28 cellular contexts compared by ENCODE assay signal in the genomic region with DNA sequence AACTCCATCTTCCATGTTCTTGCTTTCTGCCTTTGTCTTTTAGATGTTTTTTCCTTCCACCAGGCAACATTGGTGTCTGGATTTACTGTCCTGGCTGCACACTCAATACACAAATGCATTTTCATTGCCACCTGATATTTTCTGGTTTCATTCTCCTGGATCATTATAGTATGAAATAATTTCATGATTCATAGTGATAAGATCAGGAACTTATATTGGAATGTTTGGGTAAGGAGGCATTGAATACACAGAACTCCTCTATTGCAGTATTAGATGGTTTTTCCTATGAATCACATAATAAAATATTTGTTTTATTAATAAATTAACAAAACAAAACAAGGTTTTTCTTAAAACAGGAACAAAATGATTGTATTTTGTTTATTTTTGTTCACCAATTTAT.
"Had no signal": no experiment of that assay in that cellular context is flagged by ENCODE, and none has a peak within 500 bp of the region (broad histone marks: within the 10 kb centered on the region; RNA-seq: fewer than 3 reads in every experiment).

No MANE protein-coding gene starts in this region.

- H3K9me3 ChIP-seq: colonic mucosa, esophagus muscularis mucosa, esophagus squamous epithelium, gastrocnemius medialis, gastroesophageal sphincter, heart left ventricle had no signal

- FAIRE-seq: colon, endometrium, endothelial cell of umbilical vein, frontal cortex had no signal

- H3K27ac ChIP-seq: colonic mucosa, coronary artery, dorsolateral prefrontal cortex, epithelial cell of prostate, esophagus muscularis mucosa, esophagus squamous epithelium, foreskin keratinocyte, gastrocnemius medialis, gastroesophageal sphincter, heart left ventricle, heart right ventricle had no signal

- ATAC-seq: effector memory CD8-positive, alpha-beta T cell; esophagus mucosa; foreskin keratinocyte; gastrocnemius medialis; gastroesophageal sphincter; heart left ventricle; heart right ventricle had no signal

- H3K36me3 ChIP-seq: colonic mucosa, esophagus muscularis mucosa, esophagus squamous epithelium, gastrocnemius medialis, gastroesophageal sphincter, heart left ventricle, heart right ventricle had no signal

- H3K27me3 ChIP-seq: colonic mucosa, dorsolateral prefrontal cortex, esophagus muscularis mucosa, esophagus squamous epithelium, foreskin keratinocyte, gastrocnemius medialis, gastroesophageal sphincter, heart left ventricle, heart right ventricle had no signal

- H3K4me1 ChIP-seq: colonic mucosa, esophagus muscularis mucosa, esophagus squamous epithelium, foreskin keratinocyte, gastrocnemius medialis, gastroesophageal sphincter, heart left ventricle, heart right ventricle had no signal

- DNase-seq: colonic mucosa; cortex of kidney; dermis blood vessel endothelial cell; dorsolateral prefrontal cortex; effector CD4-positive, alpha-beta T cell; effector CD8-positive, alpha-beta T cell; effector memory CD4-positive, alpha-beta T cell; effector memory CD8-positive, alpha-beta T cell; endodermal cell; erythroblast; esophagus squamous epithelium; foreskin fibroblast; foreskin keratinocyte; foreskin melanocyte; gastrocnemius medialis; glutamatergic neuron; head of caudate nucleus; heart left ventricle; heart right ventricle had no signal

- H3K4me3 ChIP-seq: colonic mucosa, coronary artery, dorsolateral prefrontal cortex, esophagus muscularis mucosa, esophagus squamous epithelium, gastrocnemius medialis, gastroesophageal sphincter, heart left ventricle, heart right ventricle had no signal
